In genomic region chr21:45047257-45047656, GRCh38 we compare ENCODE assay signal across 30 cellular contexts.
"Had no signal": no experiment of that assay in that cellular context is flagged by ENCODE, and none has a peak within 500 bp of the region (broad histone marks: within the 10 kb centered on the region; RNA-seq: fewer than 3 reads in every experiment).

No MANE protein-coding gene starts in this region.

- H3K27me3 ChIP-seq: heart right ventricle, testis, vagina had no signal

- H3K4me3 ChIP-seq: dorsolateral prefrontal cortex, heart right ventricle, lung, smooth muscle cell, stomach, testis, transverse colon, vagina had no signal

- H3K4me1 ChIP-seq: foreskin keratinocyte, heart right ventricle, parathyroid adenoma, testis, transverse colon, vagina had no signal

- H3K27ac ChIP-seq: dorsolateral prefrontal cortex, foreskin keratinocyte, heart right ventricle, neutrophil, parathyroid adenoma, testis, transverse colon, vagina had no signal

- H3K9me3 ChIP-seq: neutrophil, testis, transverse colon, vagina had no signal

- H3K36me3 ChIP-seq: heart right ventricle, neutrophil, stomach, transverse colon, vagina had no signal

- DNase-seq: cerebellar nuclear complex; dorsolateral prefrontal cortex; effector CD4-positive, alpha-beta T cell; foreskin keratinocyte; glutamatergic neuron; heart right ventricle; hypothalamus; immature natural killer cell; islet precursor cell; kidney glomerular epithelial cell; left colon; left ventricle myocardium superior; naive B cell; stimulated activated CD4-positive, alpha-beta T cell treated with anti-CD3 and anti-CD28 coated beads, Interleukin-12 subunit alpha, Interleukin-12 subunit beta, amount 100 ng/mL, for 4 hours; stimulated activated CD4-positive, alpha-beta T cell treated with anti-CD3 and anti-CD28 coated beads, Interleukin-1b, Interleukin-23, amount 100 ng/mL, for 48 hours; stimulated activated CD4-positive, alpha-beta T cell treated with anti-CD3 and anti-CD28 coated beads, Interleukin-4, amount 100 ng/mL, for 1 hour; stimulated activated CD8-positive, alpha-beta memory T cell treated with anti-CD3 and anti-CD28 coated beads, Interleukin-4, amount 100 ng/mL, for 48 hours; stimulated activated naive CD4-positive, alpha-beta T cell treated with Interleukin-2 at 50 U/mL for 16 hours; stomach; testis; transverse colon had no signal

- H3K4me1 Mint-ChIP-seq: immature natural killer cell had no signal

- H3K27ac Mint-ChIP-seq: immature natural killer cell, memory B cell, naive B cell, progenitor cell of endocrine pancreas had no signal

- H3K4me3 Mint-ChIP-seq: immature natural killer cell; memory B cell; naive B cell; natural killer cell treated with Interleukin-12 subunit alpha and Interleukin-12 subunit beta and Interleukin-15 and Interleukin-18, amount 100 ng/mL, for 72 hours; neural crest cell had no signal

- H3K36me3 Mint-ChIP-seq: immature natural killer cell, memory B cell had no signal

- ATAC-seq: foreskin keratinocyte; heart right ventricle; left colon; left ventricle myocardium superior; natural killer cell treated with Interleukin-12 subunit alpha and Interleukin-12 subunit beta and Interleukin-15 and Interleukin-18, amount 100 ng/mL, for 72 hours had no signal
